Comparison of ENCODE assay signal across 1 cellular context in genomic region chr10:47175181-47176080, GRCh38.
TF ChIP-seq lines count a peak whose summit lies in the region.

No MANE protein-coding gene starts in this region.

TF ChIP-seq in WTC11, 78 proteins besides CTCF, POLR2A, EP300 and RAD21 (continued from another document):
- TF ChIP-seq, protein P1, sequence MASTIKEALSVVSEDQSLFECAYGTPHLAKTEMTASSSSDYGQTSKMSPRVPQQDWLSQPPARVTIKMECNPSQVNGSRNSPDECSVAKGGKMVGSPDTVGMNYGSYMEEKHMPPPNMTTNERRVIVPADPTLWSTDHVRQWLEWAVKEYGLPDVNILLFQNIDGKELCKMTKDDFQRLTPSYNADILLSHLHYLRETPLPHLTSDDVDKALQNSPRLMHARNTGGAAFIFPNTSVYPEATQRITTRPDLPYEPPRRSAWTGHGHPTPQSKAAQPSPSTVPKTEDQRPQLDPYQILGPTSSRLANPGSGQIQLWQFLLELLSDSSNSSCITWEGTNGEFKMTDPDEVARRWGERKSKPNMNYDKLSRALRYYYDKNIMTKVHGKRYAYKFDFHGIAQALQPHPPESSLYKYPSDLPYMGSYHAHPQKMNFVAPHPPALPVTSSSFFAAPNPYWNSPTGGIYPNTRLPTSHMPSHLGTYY (CRISPR knock-in tag; IDR thresholded peaks at IDR 0.05): no peak
- TF ChIP-seq ZNF317 (CRISPR knock-in tag; IDR thresholded peaks at IDR 0.05; ENCODE audit: borderline replicate concordance, low read depth): no peak
- TF ChIP-seq, protein P2, sequence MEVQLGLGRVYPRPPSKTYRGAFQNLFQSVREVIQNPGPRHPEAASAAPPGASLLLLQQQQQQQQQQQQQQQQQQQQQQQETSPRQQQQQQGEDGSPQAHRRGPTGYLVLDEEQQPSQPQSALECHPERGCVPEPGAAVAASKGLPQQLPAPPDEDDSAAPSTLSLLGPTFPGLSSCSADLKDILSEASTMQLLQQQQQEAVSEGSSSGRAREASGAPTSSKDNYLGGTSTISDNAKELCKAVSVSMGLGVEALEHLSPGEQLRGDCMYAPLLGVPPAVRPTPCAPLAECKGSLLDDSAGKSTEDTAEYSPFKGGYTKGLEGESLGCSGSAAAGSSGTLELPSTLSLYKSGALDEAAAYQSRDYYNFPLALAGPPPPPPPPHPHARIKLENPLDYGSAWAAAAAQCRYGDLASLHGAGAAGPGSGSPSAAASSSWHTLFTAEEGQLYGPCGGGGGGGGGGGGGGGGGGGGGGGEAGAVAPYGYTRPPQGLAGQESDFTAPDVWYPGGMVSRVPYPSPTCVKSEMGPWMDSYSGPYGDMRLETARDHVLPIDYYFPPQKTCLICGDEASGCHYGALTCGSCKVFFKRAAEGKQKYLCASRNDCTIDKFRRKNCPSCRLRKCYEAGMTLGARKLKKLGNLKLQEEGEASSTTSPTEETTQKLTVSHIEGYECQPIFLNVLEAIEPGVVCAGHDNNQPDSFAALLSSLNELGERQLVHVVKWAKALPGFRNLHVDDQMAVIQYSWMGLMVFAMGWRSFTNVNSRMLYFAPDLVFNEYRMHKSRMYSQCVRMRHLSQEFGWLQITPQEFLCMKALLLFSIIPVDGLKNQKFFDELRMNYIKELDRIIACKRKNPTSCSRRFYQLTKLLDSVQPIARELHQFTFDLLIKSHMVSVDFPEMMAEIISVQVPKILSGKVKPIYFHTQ (CRISPR knock-in tag; IDR thresholded peaks at IDR 0.05): no peak
- TF ChIP-seq MAX (CRISPR knock-in tag; IDR thresholded peaks at IDR 0.05): no peak
- TF ChIP-seq GTF2I (CRISPR knock-in tag; conservative IDR thresholded peaks at IDR 0.05): no peak
